In genomic region chr2:233226511-233227031, GRCh38 we compare ENCODE assay signal across 2 cellular contexts.
TF ChIP-seq lines count a peak whose summit lies in the region.

No MANE protein-coding gene starts in this region.

TF ChIP-seq in HEK293, 187 proteins besides CTCF, POLR2A, EP300 and RAD21 (continued from another document):
- TF ChIP-seq ZNF223 (tag by site-specific recombination; IDR thresholded peaks at IDR 0.05) (no peak), REST (tag by site-specific recombination; IDR thresholded peaks at IDR 0.05) (no peak), PRDM10 (tag by site-specific recombination; IDR thresholded peaks at IDR 0.05) (peak; percentile 81)

TF ChIP-seq in GM12878, 131 proteins besides CTCF, POLR2A, EP300 and RAD21 (continued from another document):
- TF ChIP-seq NR2C2 (IDR thresholded peaks at IDR 0.05; ENCODE audit: borderline replicate concordance, control insufficient read depth, insufficient read length, low read depth) (no peak), CEBPB (IDR thresholded peaks at IDR 0.05; ENCODE audit: borderline replicate concordance in 1 of 2, low read depth in 2 of 2, low read length in 2 of 2) (no peak), BCLAF1 (IDR thresholded peaks at IDR 0.05) (0 out of 2 replicates have a peak, but pooled peaks have one; percentile 37), NKRF (conservative IDR thresholded peaks at IDR 0.05) (no peak), FOXK2 (IDR thresholded peaks at IDR 0.05) (peak; percentile 77), RCOR1 (conservative IDR thresholded peaks at IDR 0.05; ENCODE audit: low read depth, low read length) (no peak), SIN3A (IDR thresholded peaks at IDR 0.05; ENCODE audit: low read depth, low read length) (no peak), SMAD5 (IDR thresholded peaks at IDR 0.05; ENCODE audit: low read depth) (no peak), FOS (IDR thresholded peaks at IDR 0.05; ENCODE audit: borderline replicate concordance, extremely low read depth, insufficient read length) (no peak), MLLT1 (IDR thresholded peaks at IDR 0.05) (no peak), ZBED1 (IDR thresholded peaks at IDR 0.05; ENCODE audit: borderline replicate concordance) (no peak), ATF7 (IDR thresholded peaks at IDR 0.05; ENCODE audit: low read depth) (peak; percentile 45; the same call in 1 of the 2 replicates)
